10 cellular contexts compared by ENCODE assay signal in the genomic region with DNA sequence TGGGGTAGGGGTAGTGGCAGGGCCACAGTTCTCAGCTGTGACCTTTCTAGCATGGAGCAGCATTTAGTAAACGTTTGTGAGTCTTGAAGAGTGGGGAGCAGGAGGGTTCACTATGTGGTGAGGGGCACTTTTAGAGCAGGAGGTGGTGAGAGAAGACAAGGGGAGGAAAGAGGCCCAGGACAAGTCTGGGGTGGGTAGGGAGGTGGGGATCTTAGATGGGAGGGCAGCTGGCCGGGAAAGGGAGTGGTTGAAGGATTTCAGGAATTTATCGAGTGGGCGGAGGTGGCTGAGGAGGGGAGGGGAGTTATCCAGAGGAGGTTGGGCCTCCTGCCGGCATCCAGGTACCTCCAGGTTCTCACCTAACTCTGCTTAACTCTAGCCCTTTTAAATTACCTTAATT. TPM values are rescaled to one million over a fixed set of nuclear protein-coding genes. Genes with fewer than 3 reads are reported as not detected.
DNase-seq lines count a peak whose midpoint lies in the region; ATAC-seq and TF ChIP-seq lines count a peak whose summit lies in the region.
"Had no signal": no experiment of that assay in that cellular context is flagged by ENCODE, and none has a peak within 500 bp of the region (broad histone marks: within the 10 kb centered on the region; RNA-seq: fewer than 3 reads in every experiment).

No MANE protein-coding gene starts in this region.

- no peak for TF ChIP-seq POLR2A in upper lobe of left lung (IDR thresholded peaks at IDR 0.05)

- POLR2A ChIA-PET in activated naive CD8-positive, alpha-beta T cell treated with anti-CD3 and anti-CD28 coated beads, Interleukin-2, amount 10 ng/mL, durations not matched to agents 7 days and 5 days (lab: Charles Lee) = no interaction called here

- TF ChIP-seq CTCF in left lung (IDR thresholded peaks at IDR 0.05) = no peak
- TF ChIP-seq CTCF in upper lobe of left lung (IDR thresholded peaks at IDR 0.05) = no peak

- H3K4me1 Mint-ChIP-seq in activated naive CD8-positive, alpha-beta T cell (ENCODE audit: low read depth) = peaks cover 63% of the 10 kb centered on the region
- H3K4me1 Mint-ChIP-seq in activated naive CD8-positive, alpha-beta T cell treated with anti-CD3 and anti-CD28 coated beads, Interleukin-2, amount 50 U/mL, for 24 hours = peaks cover 61% of the 10 kb centered on the region
- peaks cover 43% of the 10 kb centered on the region for H3K4me1 Mint-ChIP-seq in activated naive CD8-positive, alpha-beta T cell treated with anti-CD3 and anti-CD28 coated beads, Interleukin-2, amount 10 ng/mL, durations not matched to agents 7 days and 5 days

- intact Hi-C loops in left lung (cut with DNase I) = no loop called here

- H3K4me1 ChIP-seq in left lung (peaks cover 18 to 82% of the 10 kb centered on the region in 2 donors), upper lobe of left lung (peaks cover 43 to 76% (median 50%) of the 10 kb centered on the region in 4 donors)

- H3K9me3 ChIP-seq in left lung (no peaks in the 10 kb centered on the region), upper lobe of left lung (no peaks in the 10 kb centered on the region)
- H3K9me3 ChIP-seq: esophagus squamous epithelium had no signal

- H3K27me3 ChIP-seq in left lung (no peaks in the 10 kb centered on the region), upper lobe of left lung (no peaks in the 10 kb centered on the region)
- H3K27me3 ChIP-seq: esophagus squamous epithelium had no signal

- ATAC-seq in activated naive CD8-positive, alpha-beta T cell treated with anti-CD3 and anti-CD28 coated beads, Interleukin-2, amount 50 U/mL, for 24 hours = no peak
- no peak for ATAC-seq in activated naive CD8-positive, alpha-beta T cell treated with anti-CD3 and anti-CD28 coated beads, Interleukin-2, amount 10 ng/mL, durations not matched to agents 7 days and 5 days (ENCODE audit: low read depth)
- ATAC-seq in left lung = peak; percentile 8
- no peak for ATAC-seq in upper lobe of left lung (ENCODE audit: low FRiP score in 2 of 2)
- ATAC-seq in HG02588 (IDR thresholded peaks at IDR 0.05; ENCODE audit: unreplicated experiment) = no peak
- ATAC-seq in HG03439 (IDR thresholded peaks at IDR 0.05; ENCODE audit: unreplicated experiment) = no peak

- no peaks in the 10 kb centered on the region for H3K27me3 Mint-ChIP-seq in activated naive CD8-positive, alpha-beta T cell
- H3K27me3 Mint-ChIP-seq in activated naive CD8-positive, alpha-beta T cell treated with anti-CD3 and anti-CD28 coated beads, Interleukin-2, amount 50 U/mL, for 24 hours = no peaks in the 10 kb centered on the region
- no peaks in the 10 kb centered on the region for H3K27me3 Mint-ChIP-seq in activated naive CD8-positive, alpha-beta T cell treated with anti-CD3 and anti-CD28 coated beads, Interleukin-2, amount 10 ng/mL, durations not matched to agents 7 days and 5 days

- H3K4me3 Mint-ChIP-seq in activated naive CD8-positive, alpha-beta T cell = peak overlapping the region; percentile 92
- no peak overlapping the region for H3K4me3 Mint-ChIP-seq in activated naive CD8-positive, alpha-beta T cell treated with anti-CD3 and anti-CD28 coated beads, Interleukin-2, amount 50 U/mL, for 24 hours
- H3K4me3 Mint-ChIP-seq in activated naive CD8-positive, alpha-beta T cell treated with anti-CD3 and anti-CD28 coated beads, Interleukin-2, amount 10 ng/mL, durations not matched to agents 7 days and 5 days = peak overlapping the region; percentile 80

- no peak for TF ChIP-seq EP300 in upper lobe of left lung (IDR thresholded peaks at IDR 0.05)

- 48 to 51% methylated on average over 5 of the region's 5 CpGs for WGBS in upper lobe of left lung, 2 donors

- H3K27ac ChIP-seq in left lung (peak overlapping the region in 1 of 2 donors; percentile 18), upper lobe of left lung (peak overlapping the region in 3 of 4 donors; percentile 79 to 89 (median 87))
- H3K27ac ChIP-seq: esophagus squamous epithelium had no signal

- peak overlapping the region; percentile 50 for H3K27ac Mint-ChIP-seq in activated naive CD8-positive, alpha-beta T cell
- no peak overlapping the region for H3K27ac Mint-ChIP-seq in activated naive CD8-positive, alpha-beta T cell treated with anti-CD3 and anti-CD28 coated beads, Interleukin-2, amount 50 U/mL, for 24 hours
- H3K27ac Mint-ChIP-seq in activated naive CD8-positive, alpha-beta T cell treated with anti-CD3 and anti-CD28 coated beads, Interleukin-2, amount 10 ng/mL, durations not matched to agents 7 days and 5 days = no peak overlapping the region

- no peaks in the 10 kb centered on the region for H3K36me3 ChIP-seq in left lung
- H3K36me3 ChIP-seq in upper lobe of left lung = no peaks in the 10 kb centered on the region
- H3K36me3 ChIP-seq: esophagus squamous epithelium had no signal

- H3K9me3 Mint-ChIP-seq in activated naive CD8-positive, alpha-beta T cell (ENCODE audit: low read depth) = no peaks in the 10 kb centered on the region
- H3K9me3 Mint-ChIP-seq in activated naive CD8-positive, alpha-beta T cell treated with anti-CD3 and anti-CD28 coated beads, Interleukin-2, amount 50 U/mL, for 24 hours = no peaks in the 10 kb centered on the region
- H3K9me3 Mint-ChIP-seq in activated naive CD8-positive, alpha-beta T cell treated with anti-CD3 and anti-CD28 coated beads, Interleukin-2, amount 10 ng/mL, durations not matched to agents 7 days and 5 days = no peaks in the 10 kb centered on the region

- no peak for DNase-seq in activated naive CD8-positive, alpha-beta T cell treated with anti-CD3 and anti-CD28 coated beads, Interleukin-2, amount 50 U/mL, for 24 hours
- no peak for DNase-seq in activated naive CD8-positive, alpha-beta T cell treated with anti-CD3 and anti-CD28 coated beads, Interleukin-2, amount 10 ng/mL, durations not matched to agents 7 days and 5 days
- DNase-seq in left lung (peak in 1 of 2 donors; percentile 51), upper lobe of left lung (peak in 1 of 2 donors; percentile 69), NCI-H748 (lab: John Stamatoyannopoulos, UW; ENCODE audit: unreplicated experiment) (no peak)
- DNase-seq: esophagus squamous epithelium, NCI-H1105 treated with DMSO at 0.1 percent for 48 hours had no signal

- H3K36me3 Mint-ChIP-seq in activated naive CD8-positive, alpha-beta T cell = no peaks in the 10 kb centered on the region
- no peaks in the 10 kb centered on the region for H3K36me3 Mint-ChIP-seq in activated naive CD8-positive, alpha-beta T cell treated with anti-CD3 and anti-CD28 coated beads, Interleukin-2, amount 50 U/mL, for 24 hours (ENCODE audit: low read depth)
- no peaks in the 10 kb centered on the region for H3K36me3 Mint-ChIP-seq in activated naive CD8-positive, alpha-beta T cell treated with anti-CD3 and anti-CD28 coated beads, Interleukin-2, amount 10 ng/mL, durations not matched to agents 7 days and 5 days

- H3K4me3 ChIP-seq in left lung (peak overlapping the region in 1 of 2 donors; percentile 86), upper lobe of left lung (peak overlapping the region in 2 of 4 donors; percentile 1 to 91)

RNA-seq across cellular contexts. Expression of a gene that starts 1.9 kb away (rescaled TPM):
- total RNA-seq in activated naive CD8-positive, alpha-beta T cell treated with anti-CD3 and anti-CD28 coated beads, Interleukin-2, amount 10 ng/mL, durations not matched to agents 7 days and 5 days = 10 to 100 TPM; 31.1 to 34.1 TPM
- total RNA-seq in left lung (10 to 100 TPM; 35.6 to 38.6 TPM), upper lobe of left lung (10 to 100 TPM; 33.3 to 85.9 (median 46.4) TPM)

RNA-seq across cellular contexts. Expression of a gene that starts 4.0 kb away (rescaled TPM):
- 10 to 100 TPM; 31.4 to 32.3 TPM for total RNA-seq in activated naive CD8-positive, alpha-beta T cell treated with anti-CD3 and anti-CD28 coated beads, Interleukin-2, amount 10 ng/mL, durations not matched to agents 7 days and 5 days
- total RNA-seq in left lung = 10 to 100 TPM; 30.2 to 35.8 TPM
- 10 to 100 TPM; 28.4 to 87.0 (median 55.1) TPM for total RNA-seq in upper lobe of left lung
